ENCODE assay signal across 15 cellular contexts in genomic region chr21:36379236-36379635, GRCh38. TPM values are rescaled to one million over a fixed set of nuclear protein-coding genes. Genes with fewer than 3 reads are reported as not detected.
DNase-seq lines count a peak whose midpoint lies in the region; ATAC-seq and TF ChIP-seq lines count a peak whose summit lies in the region.
"Had no signal": no experiment of that assay in that cellular context is flagged by ENCODE, and none has a peak within 500 bp of the region (broad histone marks: within the 10 kb centered on the region; RNA-seq: fewer than 3 reads in every experiment).

No MANE protein-coding gene starts in this region.

- no peak overlapping the region for H3K4me3 Mint-ChIP-seq in CD8-positive, alpha-beta memory T cell
- H3K4me3 Mint-ChIP-seq: HFFc6 had no signal

- no peaks in the 10 kb centered on the region for H3K4me1 ChIP-seq in right cardiac atrium (ENCODE audit: control insufficient read depth, insufficient read depth, low read length)
- peaks cover 29% of the 10 kb centered on the region for H3K4me1 ChIP-seq in psoas muscle
- H3K4me1 ChIP-seq in CD8-positive, alpha-beta memory T cell (ENCODE audit: insufficient read depth, low read length): no peaks in the 10 kb centered on the region

- H3K4me3 ChIP-seq in right cardiac atrium (ENCODE audit: low read length): no peak overlapping the region
- H3K4me3 ChIP-seq in psoas muscle: no peak overlapping the region
- H3K4me3 ChIP-seq in CD8-positive, alpha-beta memory T cell (ENCODE audit: low read length): no peak overlapping the region

- WGBS in right cardiac atrium: 81% methylated on average over 7 of the region's 7 CpGs
- WGBS in psoas muscle, 3 donors: 66 to 89% (median 70%) methylated on average over 7 of the region's 7 CpGs

- no peaks in the 10 kb centered on the region for H3K27me3 ChIP-seq in right cardiac atrium (ENCODE audit: control insufficient read depth, insufficient read depth)
- no peaks in the 10 kb centered on the region for H3K27me3 ChIP-seq in psoas muscle (ENCODE audit: insufficient read depth in 3 of 3, low read length in 2 of 3)
- H3K27me3 ChIP-seq in CD8-positive, alpha-beta memory T cell (ENCODE audit: insufficient read depth, low read length, poor library complexity, severe bottlenecking): no peaks in the 10 kb centered on the region

- H3K27ac ChIP-seq in right cardiac atrium (ENCODE audit: low read length) (peak overlapping the region; percentile 13), psoas muscle (peak overlapping the region; percentile 76)
- no peak overlapping the region for H3K27ac ChIP-seq in CD8-positive, alpha-beta memory T cell (ENCODE audit: low read depth, low read length)
- H3K27ac ChIP-seq: HL-60 had no signal

- peak overlapping the region in 2 of 8 donors; percentile 33 to 71 for H3K27ac Mint-ChIP-seq in CD8-positive, alpha-beta memory T cell
- H3K27ac Mint-ChIP-seq: HFFc6 had no signal

- ATAC-seq in right cardiac atrium (peak in 1 of 2 donors; percentile 13), left cardiac atrium (no peak), psoas muscle (no peak)

- TF ChIP-seq CTCF in psoas muscle (IDR thresholded peaks at IDR 0.05): no peak

- POLR2A ChIA-PET in CD8-positive, alpha-beta memory T cell (lab: Charles Lee): no interaction called here

- H3K9me3 ChIP-seq in right cardiac atrium (ENCODE audit: control insufficient read depth, low read length) (no peaks in the 10 kb centered on the region), psoas muscle (no peaks in the 10 kb centered on the region)
- H3K9me3 ChIP-seq in CD8-positive, alpha-beta memory T cell (ENCODE audit: low read length): no peaks in the 10 kb centered on the region

- H3K9me3 Mint-ChIP-seq in CD8-positive, alpha-beta memory T cell: no peaks in the 10 kb centered on the region
- H3K9me3 Mint-ChIP-seq: HFFc6 had no signal

- CTCF ChIA-PET in CD8-positive, alpha-beta memory T cell (lab: Charles Lee): no interaction called here

- H3K36me3 Mint-ChIP-seq in CD8-positive, alpha-beta memory T cell: peaks cover 9 to 35% (median 13%) of the 10 kb centered on the region in 3 donors

- peaks cover 0 to 37% of the 10 kb centered on the region in 2 donors for H3K36me3 ChIP-seq in psoas muscle (ENCODE audit: insufficient read depth in 1 of 2, low read depth in 1 of 2)
- H3K36me3 ChIP-seq in CD8-positive, alpha-beta memory T cell (ENCODE audit: insufficient read depth, low read length): peaks cover 12% of the 10 kb centered on the region

- no peaks in the 10 kb centered on the region for H3K4me1 Mint-ChIP-seq in CD8-positive, alpha-beta memory T cell

- intact Hi-C loops in right cardiac atrium (cut with DNase I): no loop called here
- intact Hi-C loops in left cardiac atrium (cut with DNase I): no loop called here
- intact Hi-C loops in psoas muscle (cut with DNase I): no loop called here

- H3K27me3 Mint-ChIP-seq in CD8-positive, alpha-beta memory T cell: no peaks in the 10 kb centered on the region

- no peak for DNase-seq in right cardiac atrium
- DNase-seq in left cardiac atrium: no peak
- peak; percentile 28 for DNase-seq in kidney tubule cell (ENCODE audit: low spot score)
- no peak for DNase-seq in psoas muscle
- DNase-seq in CD8-positive, alpha-beta memory T cell: no peak
- no peak for DNase-seq in GF-D8 (lab: John Stamatoyannopoulos, UW)
- no peak for DNase-seq in NOMO-1 (lab: John Stamatoyannopoulos, UW; ENCODE audit: unreplicated experiment in 2 of 2)
- DNase-seq: AML-193, Calu3, HFFc6, KBM-7, NCI-H1048, NCI-H2107, SHP77 had no signal

RNA-seq across cellular contexts. Expression of gene CHAF1B, which starts 6.0 kb away (rescaled TPM):
- 1 to 10 TPM in 1 of 4 donors, under 1 TPM in 3; 0.74 to 1.3 (median 0.76) TPM for total RNA-seq in right cardiac atrium
- polyA plus RNA-seq in right cardiac atrium: 0.61 TPM
- total RNA-seq in left cardiac atrium: 1 to 10 TPM in 1 of 2 donors, under 1 TPM in 1; 0.84 to 1.4 TPM
- 10 to 100 TPM in 2 of 4 donors, 1 to 10 TPM in 2; 2.6 to 12.6 (median 8.1) TPM for total RNA-seq in psoas muscle
- polyA plus RNA-seq in psoas muscle: 10 to 100 TPM in 1 of 3 donors, 1 to 10 TPM in 1, under 1 TPM in 1; 0.68 to 10.4 (median 8.4) TPM
- 10 to 100 TPM; 30.6 to 30.8 TPM for total RNA-seq in CD8-positive, alpha-beta memory T cell
- polyA plus RNA-seq in CD8-positive, alpha-beta memory T cell: 2.4 TPM

RNA-seq across cellular contexts. Expression of gene MORC3, which starts 59.2 kb away (rescaled TPM):
- total RNA-seq in right cardiac atrium (10 to 100 TPM; 20.6 to 23.1 (median 21.8) TPM), left cardiac atrium (10 to 100 TPM; 19.2 to 20.2 TPM), psoas muscle (10 to 100 TPM; 18.9 to 29.6 (median 26.3) TPM)
- polyA plus RNA-seq in right cardiac atrium (10.0 TPM), psoas muscle (10 to 100 TPM; 12.4 to 33.5 (median 14.2) TPM)
- 10 to 100 TPM; 19.6 to 23.0 TPM for total RNA-seq in CD8-positive, alpha-beta memory T cell
- polyA plus RNA-seq in CD8-positive, alpha-beta memory T cell: 32.2 TPM
